In genomic region chr1:158362501-158362900, GRCh38 we compare ENCODE assay signal across 34 cellular contexts. TPM values are rescaled to one million over a fixed set of nuclear protein-coding genes. Genes with fewer than 3 reads are reported as not detected.
"Had no signal": no experiment of that assay in that cellular context is flagged by ENCODE, and none has a peak within 500 bp of the region (broad histone marks: within the 10 kb centered on the region; RNA-seq: fewer than 3 reads in every experiment).

No MANE protein-coding gene starts in this region.

- ATAC-seq: activated CD8-positive, alpha-beta T cell treated with anti-CD3 and anti-CD28 coated beads for 36 hours had no signal

- H3K36me3 ChIP-seq: ascending aorta, cardiac muscle cell, colonic mucosa, SJCRH30 had no signal

- H3K9me3 Mint-ChIP-seq: activated CD8-positive, alpha-beta T cell treated with anti-CD3 and anti-CD28 coated beads for 36 hours; activated naive CD4-positive, alpha-beta T cell treated with anti-CD3 and anti-CD28 coated beads, Interleukin-2, amount 50 U/mL, for 24 hours; activated T-helper 2 cell treated with anti-CD3 and anti-CD28 coated beads, Interferon-gamma antibody, Interleukin-2, Interleukin-4, amounts not matched to agents 10 μg/mL and 5 μg/mL and 100 μg/mL, durations not matched to agents 14 hours and 24 hours and 36 hours; central memory CD8-positive, alpha-beta T cell; T-helper 2 cell treated with Interferon-gamma antibody and Interleukin-4, amounts not matched to agents 5 μg/mL and 100 μg/mL, for 36 hours had no signal

- H3K4me3 ChIP-seq: ascending aorta, cardiac muscle cell, colonic mucosa, SJCRH30, SK-N-MC had no signal

- H3K9me3 ChIP-seq: ascending aorta, colonic mucosa, SJCRH30 had no signal

- H3K27me3 ChIP-seq: ascending aorta, cardiac muscle cell, colonic mucosa, SJCRH30 had no signal

- H3K27ac Mint-ChIP-seq: activated CD4-positive, alpha-beta T cell treated with anti-CD3 and anti-CD28 coated beads, Interleukin-2, amount 10 ng/mL, durations not matched to agents 24 days and 14 days; activated CD8-positive, alpha-beta T cell treated with anti-CD3 and anti-CD28 coated beads for 36 hours; activated naive CD4-positive, alpha-beta T cell treated with anti-CD3 and anti-CD28 coated beads, Interleukin-2, amount 50 U/mL, for 24 hours; activated naive CD8-positive, alpha-beta T cell treated with anti-CD3 and anti-CD28 coated beads, Interleukin-2, amount 10 ng/mL, durations not matched to agents 7 days and 5 days; activated T-helper 2 cell treated with anti-CD3 and anti-CD28 coated beads, Interferon-gamma antibody, Interleukin-2, Interleukin-4, amounts not matched to agents 10 μg/mL and 5 μg/mL and 100 μg/mL, durations not matched to agents 14 hours and 24 hours and 36 hours; T-helper 2 cell treated with Interferon-gamma antibody and Interleukin-4, amounts not matched to agents 5 μg/mL and 100 μg/mL, for 36 hours had no signal

- H3K4me1 Mint-ChIP-seq: activated CD4-positive, alpha-beta T cell treated with anti-CD3 and anti-CD28 coated beads, Interleukin-2, amount 10 ng/mL, durations not matched to agents 24 days and 14 days; activated naive CD4-positive, alpha-beta T cell treated with anti-CD3 and anti-CD28 coated beads, Interleukin-2, amount 50 U/mL, for 24 hours had no signal

- H3K27ac ChIP-seq: ascending aorta, cardiac muscle cell, colonic mucosa, SJCRH30, SK-N-MC had no signal

- DNase-seq: activated CD4-positive, alpha-beta T cell treated with anti-CD3 and anti-CD28 coated beads, Interleukin-2, amount 10 ng/mL, durations not matched to agents 24 days and 14 days; activated CD4-positive, alpha-beta T cell treated with anti-CD3 and anti-CD28 coated beads, Interleukin-2, amount 50 U/mL, for 4 hours; activated CD8-positive, alpha-beta T cell treated with anti-CD3 and anti-CD28 coated beads for 36 hours; activated gamma-delta T cell; activated naive CD4-positive, alpha-beta T cell treated with Interleukin-2 at 50 U/mL for 16 hours; activated naive CD8-positive, alpha-beta T cell treated with anti-CD3 and anti-CD28 coated beads, Interleukin-2, amount 10 ng/mL, durations not matched to agents 7 days and 5 days; activated T-cell treated with anti-CD3 and anti-CD28 coated beads, Interleukin-2, amount 50 U/mL, for 1 hour; amygdala; colonic mucosa; Karpas-422; NCI-H1048; NCI-H1417; NCI-H146; NCI-H187; NCI-H2029 treated with DMSO at 0.1 percent for 48 hours; NCI-H2107; NCI-H226; NCI-H446 treated with DMSO at 0.1 percent for 48 hours; NCI-H526; OCI-M1; Right ventricle myocardium superior; SJCRH30 had no signal

- H3K36me3 Mint-ChIP-seq: activated naive CD4-positive, alpha-beta T cell treated with anti-CD3 and anti-CD28 coated beads, Interleukin-2, amount 50 U/mL, for 24 hours; activated naive CD8-positive, alpha-beta T cell treated with anti-CD3 and anti-CD28 coated beads, Interleukin-2, amount 10 ng/mL, durations not matched to agents 7 days and 5 days had no signal

- H3K4me1 ChIP-seq: ascending aorta, colonic mucosa, SJCRH30 had no signal

- H3K4me3 Mint-ChIP-seq: activated CD4-positive, alpha-beta T cell treated with anti-CD3 and anti-CD28 coated beads, Interleukin-2, amount 10 ng/mL, durations not matched to agents 24 days and 14 days; activated CD8-positive, alpha-beta T cell treated with anti-CD3 and anti-CD28 coated beads for 36 hours; activated naive CD4-positive, alpha-beta T cell treated with anti-CD3 and anti-CD28 coated beads, Interleukin-2, amount 50 U/mL, for 24 hours; activated naive CD8-positive, alpha-beta T cell treated with anti-CD3 and anti-CD28 coated beads, Interleukin-2, amount 10 ng/mL, durations not matched to agents 7 days and 5 days; central memory CD8-positive, alpha-beta T cell; T-helper 2 cell treated with Interferon-gamma antibody and Interleukin-4, amounts not matched to agents 5 μg/mL and 100 μg/mL, for 36 hours had no signal

RNA-seq across cellular contexts. Expression of gene CD1E, which starts 8.8 kb away (rescaled TPM):
- total RNA-seq: activated CD4-positive, alpha-beta T cell treated with anti-CD3 and anti-CD28 coated beads, Interleukin-2, amount 10 ng/mL, durations not matched to agents 24 days and 14 days; activated CD8-positive, alpha-beta memory T cell treated with anti-CD3 and anti-CD28 coated beads for 36 hours; activated CD8-positive, alpha-beta T cell treated with anti-CD3 and anti-CD28 coated beads for 36 hours; activated naive CD8-positive, alpha-beta T cell treated with anti-CD3 and anti-CD28 coated beads, Interleukin-2, amount 10 ng/mL, durations not matched to agents 7 days and 5 days; activated T-helper 2 cell treated with anti-CD3 and anti-CD28 coated beads, Interferon-gamma antibody, Interleukin-2, Interleukin-4, amounts not matched to agents 10 μg/mL and 5 μg/mL and 100 μg/mL, durations not matched to agents 14 hours and 24 hours and 36 hours; ascending aorta; cardiac muscle cell; chondrocyte; MCF 10A; Right ventricle myocardium superior; T-helper 1 cell treated with Interleukin-12 subunit alpha and Interleukin-12 subunit beta and Interleukin-4 antibody, amounts not matched to agents 30 ng/mL and 1 ng/mL, for 36 hours had no signal
- polyA plus RNA-seq: cardiac muscle cell had no signal

RNA-seq across cellular contexts. Expression of gene CD1B, which starts 31.2 kb away (rescaled TPM):
- total RNA-seq: activated CD4-positive, alpha-beta T cell treated with anti-CD3 and anti-CD28 coated beads, Interleukin-2, amount 10 ng/mL, durations not matched to agents 24 days and 14 days; activated CD8-positive, alpha-beta memory T cell treated with anti-CD3 and anti-CD28 coated beads for 36 hours; activated CD8-positive, alpha-beta T cell treated with anti-CD3 and anti-CD28 coated beads for 36 hours; activated naive CD8-positive, alpha-beta T cell treated with anti-CD3 and anti-CD28 coated beads, Interleukin-2, amount 10 ng/mL, durations not matched to agents 7 days and 5 days; activated T-helper 2 cell treated with anti-CD3 and anti-CD28 coated beads, Interferon-gamma antibody, Interleukin-2, Interleukin-4, amounts not matched to agents 10 μg/mL and 5 μg/mL and 100 μg/mL, durations not matched to agents 14 hours and 24 hours and 36 hours; ascending aorta; cardiac muscle cell; chondrocyte; colonic mucosa; MCF 10A; Right ventricle myocardium superior; SJCRH30; T-helper 1 cell treated with Interleukin-12 subunit alpha and Interleukin-12 subunit beta and Interleukin-4 antibody, amounts not matched to agents 30 ng/mL and 1 ng/mL, for 36 hours had no signal
- polyA plus RNA-seq: adipose tissue, cardiac muscle cell had no signal

RNA-seq across cellular contexts. Expression of gene OR10T2, which starts 36.8 kb away (rescaled TPM):
- total RNA-seq: activated CD4-positive, alpha-beta T cell treated with anti-CD3 and anti-CD28 coated beads, Interleukin-2, amount 10 ng/mL, durations not matched to agents 24 days and 14 days; activated CD8-positive, alpha-beta memory T cell treated with anti-CD3 and anti-CD28 coated beads for 36 hours; activated CD8-positive, alpha-beta T cell treated with anti-CD3 and anti-CD28 coated beads for 36 hours; activated naive CD8-positive, alpha-beta T cell treated with anti-CD3 and anti-CD28 coated beads, Interleukin-2, amount 10 ng/mL, durations not matched to agents 7 days and 5 days; activated T-helper 2 cell treated with anti-CD3 and anti-CD28 coated beads, Interferon-gamma antibody, Interleukin-2, Interleukin-4, amounts not matched to agents 10 μg/mL and 5 μg/mL and 100 μg/mL, durations not matched to agents 14 hours and 24 hours and 36 hours; ascending aorta; cardiac muscle cell; chondrocyte; colonic mucosa; MCF 10A; Right ventricle myocardium superior; SJCRH30; T-helper 1 cell treated with Interleukin-12 subunit alpha and Interleukin-12 subunit beta and Interleukin-4 antibody, amounts not matched to agents 30 ng/mL and 1 ng/mL, for 36 hours had no signal
- polyA plus RNA-seq: adipose tissue, cardiac muscle cell had no signal
